In genomic region chr14:54627325-54627717, GRCh38 we compare ENCODE assay signal across 8 cellular contexts.
DNase-seq lines count a peak whose midpoint lies in the region; ATAC-seq and TF ChIP-seq lines count a peak whose summit lies in the region.

No MANE protein-coding gene starts in this region.

- ATAC-seq in HG02885 (IDR thresholded peaks at IDR 0.05; ENCODE audit: poor library complexity, unreplicated experiment) (peak; percentile 15), memory B cell (ENCODE audit: low read depth) (peak; percentile 43)

- peak; percentile 23 for DNase-seq in GM19238 (ENCODE audit: insufficient read length, low spot score)
- no peak for DNase-seq in memory B cell (ENCODE audit: low spot score in 2 of 2)
- DNase-seq in vagina (ENCODE audit: extremely low spot score in 2 of 2) = no peak
- DNase-seq in RPMI8226 = no peak
- DNase-seq in SW 1271 (lab: John Stamatoyannopoulos, UW) = no peak
- no peak for DNase-seq in NCI-H1048 (lab: John Stamatoyannopoulos, UW)

- no peaks in the 10 kb centered on the region for H3K27me3 ChIP-seq in vagina

- H3K36me3 ChIP-seq in vagina = no peaks in the 10 kb centered on the region

- peaks cover under 1% of the 10 kb centered on the region for H3K9me3 Mint-ChIP-seq in activated naive CD8-positive, alpha-beta T cell (ENCODE audit: low read depth)
- no peaks in the 10 kb centered on the region for H3K9me3 Mint-ChIP-seq in memory B cell

- H3K9me3 ChIP-seq in vagina = no peaks in the 10 kb centered on the region

- peak overlapping the region; percentile 67 for H3K4me3 Mint-ChIP-seq in activated naive CD8-positive, alpha-beta T cell
- H3K4me3 Mint-ChIP-seq in memory B cell = peak overlapping the region; percentile 67

- H3K36me3 Mint-ChIP-seq in activated naive CD8-positive, alpha-beta T cell = no peaks in the 10 kb centered on the region
- H3K36me3 Mint-ChIP-seq in memory B cell = peaks cover 3% of the 10 kb centered on the region

- H3K4me1 ChIP-seq in vagina = peaks cover 45% of the 10 kb centered on the region

- no peaks in the 10 kb centered on the region for H3K27me3 Mint-ChIP-seq in activated naive CD8-positive, alpha-beta T cell
- no peaks in the 10 kb centered on the region for H3K27me3 Mint-ChIP-seq in memory B cell

- no peak overlapping the region for H3K4me3 ChIP-seq in vagina

- peaks cover 45% of the 10 kb centered on the region for H3K4me1 Mint-ChIP-seq in activated naive CD8-positive, alpha-beta T cell (ENCODE audit: low read depth)
- H3K4me1 Mint-ChIP-seq in memory B cell = peaks cover 48% of the 10 kb centered on the region

- TF ChIP-seq CTCF in vagina (IDR thresholded peaks at IDR 0.05) = no peak

- H3K27ac ChIP-seq in vagina = peak overlapping the region; percentile 45

- H3K27ac Mint-ChIP-seq in activated naive CD8-positive, alpha-beta T cell = peak overlapping the region; percentile 95
- peak overlapping the region; percentile 92 for H3K27ac Mint-ChIP-seq in memory B cell

- TF ChIP-seq POLR2A in vagina (IDR thresholded peaks at IDR 0.05) = no peak

- intact Hi-C loops in vagina (cut with DNase I) = no loop called here
